Comparison of ENCODE assay signal across 8 cellular contexts in the genomic region with DNA sequence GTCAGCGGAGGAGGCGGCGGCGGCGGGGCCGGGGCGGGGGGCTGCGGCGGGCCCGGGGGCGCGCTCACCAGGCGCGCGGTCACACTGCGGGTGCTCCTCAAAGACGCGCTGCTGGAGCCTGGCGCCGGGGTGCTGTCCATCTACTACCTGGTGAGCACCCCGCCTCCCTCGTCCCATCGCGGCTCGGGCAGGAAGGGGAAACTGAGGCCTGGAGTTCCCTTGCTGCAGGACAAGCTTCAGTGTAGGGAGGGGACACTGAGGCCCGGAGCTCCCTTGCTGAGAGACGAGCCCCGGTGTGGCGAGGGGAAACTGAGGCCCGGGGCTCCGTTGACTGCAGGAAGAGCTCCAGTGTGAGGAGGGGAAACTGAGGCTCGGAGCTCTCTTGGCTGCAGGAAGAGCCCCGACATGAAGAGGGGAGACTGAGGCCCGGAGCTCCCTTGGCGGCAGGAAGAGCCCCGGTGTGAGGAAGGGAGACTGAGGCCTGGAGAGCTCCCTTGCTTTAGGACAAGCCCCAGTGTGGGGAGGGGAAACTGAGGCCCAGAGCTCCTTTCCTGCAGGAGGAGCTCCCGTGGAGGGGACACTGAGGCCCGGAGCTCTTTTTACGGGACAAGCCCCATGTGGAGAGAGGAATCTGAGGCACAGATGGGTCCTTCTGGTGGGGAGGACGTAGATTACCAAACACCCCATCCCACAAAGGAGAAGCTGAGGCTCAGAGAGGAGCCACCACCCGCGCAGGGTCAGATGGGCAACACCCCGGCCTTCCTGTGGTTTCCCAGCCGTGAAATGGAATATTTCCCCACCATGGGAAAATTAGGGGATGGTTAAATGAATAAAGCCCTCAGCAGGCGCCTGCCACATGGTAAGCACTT. TPM values are rescaled to one million over a fixed set of nuclear protein-coding genes. Genes with fewer than 3 reads are reported as not detected.
A peak's percentile ranks its signal among the peaks of the same experiment; 100 is the strongest.
DNase-seq lines count a peak whose midpoint lies in the region; ATAC-seq, FAIRE-seq and TF ChIP-seq lines count a peak whose summit lies in the region.

No MANE protein-coding gene starts in this region.

- H2BK5ac ChIP-seq in H1 (ENCODE audit: low read depth, low read length), result no peak overlapping the region

- no peak overlapping the region for H3K14ac ChIP-seq in H1 (ENCODE audit: insufficient read length)

- H4K8ac ChIP-seq in H1 (ENCODE audit: extremely low read depth, insufficient read depth, low read length), result no peak overlapping the region

- POLR2A ChIA-PET in CD8-positive, alpha-beta memory T cell (lab: Charles Lee), result interaction anchor here (1.0 to 2.0 kb wide), 8 partner anchors 8 to 128 kb away, joined by 3 to 12 read pairs (median 7); partner anchors contain the start of genes CHAF1A, HDGFL2 and YJU2
- POLR2A ChIA-PET in H1 (lab: Charles Lee; ENCODE audit: partially characterized antibody), result interaction anchor here (0.6 to 5.6 kb wide), 26 partner anchors 9 to 1484 kb away, joined by 3 to 72 read pairs (median 5); partner anchors contain the start of genes CHAF1A and YJU2

- H2AK5ac ChIP-seq in H1 (ENCODE audit: low read depth, low read length), result no peak overlapping the region

- H3K4me1 Mint-ChIP-seq in CD8-positive, alpha-beta memory T cell, result peaks cover 20 to 33% (median 26%) of the 10 kb centered on the region in 3 donors

- no peak overlapping the region for H3K4ac ChIP-seq in H1 (replicated peaks; ENCODE audit: insufficient read length, low read depth, low read length)

- H3K23me2 ChIP-seq in H1 (ENCODE audit: low read depth, low read length), result peaks cover 10% of the 10 kb centered on the region

- TF ChIP-seq CTCF in H1 (IDR thresholded peaks at IDR 0.05; ENCODE audit: control extremely low read depth in 1 of 3, insufficient read depth in 1 of 3, low read depth in 1 of 3, low read length in 3 of 3), result no peak
- no peak for TF ChIP-seq CTCF in neutrophil (IDR thresholded peaks at IDR 0.05)

- no peak for ATAC-seq in HG03378 (IDR thresholded peaks at IDR 0.05; ENCODE audit: unreplicated experiment)

- no peak overlapping the region for H2BK12ac ChIP-seq in H1 (ENCODE audit: low read depth, low read length)

- no peak overlapping the region for H3K23ac ChIP-seq in H1 (ENCODE audit: insufficient read length)

- no peaks in the 10 kb centered on the region for H3K9me3 Mint-ChIP-seq in CD8-positive, alpha-beta memory T cell

- TF ChIP-seq POLR2A in H1 (IDR thresholded peaks at IDR 0.05; ENCODE audit: control extremely low read depth in 1 of 2, low read depth in 2 of 2, low read length in 2 of 2), result no peak

- H3K18ac ChIP-seq in H1 (ENCODE audit: extremely low read depth, low read length), result no peak overlapping the region

- H3K56ac ChIP-seq in H1 (replicated peaks; ENCODE audit: insufficient read length, low read depth, low read length), result no peak overlapping the region

- no peak for TF ChIP-seq RAD21 in H1 (IDR thresholded peaks at IDR 0.05 in 1 of 2, conservative IDR thresholded peaks at IDR 0.05 in 1 of 2; ENCODE audit: low read depth in 2 of 2, low read length in 2 of 2)

- peak overlapping the region; percentile 20 for H3K27ac ChIP-seq in CD8-positive, alpha-beta memory T cell (ENCODE audit: low read depth, low read length)
- H3K27ac ChIP-seq in H1 (ENCODE audit: low read depth, low read length) (no peak overlapping the region), neutrophil (peak overlapping the region; percentile 92)

- WGBS in H1 (ENCODE audit: extremely low coverage in 1 of 2, insufficient coverage in 1 of 2, insufficient read length in 1 of 2, insufficient replicate concordance in 2 of 2, low coverage in 1 of 2, low lambda C conversion rate in 2 of 2, missing lambda C conversion rate in 1 of 2), 2 experiments, result 73% methylated on average over 18 of the region's 45 CpGs; no CpG with 5 or more reads in 1 of the 2 experiments

- H2BK15ac ChIP-seq in H1 (ENCODE audit: low read length), result no peak overlapping the region

- H3K27me3 Mint-ChIP-seq in CD8-positive, alpha-beta memory T cell, result peaks cover 0 to 3% of the 10 kb centered on the region in 2 donors

- peak overlapping the region; percentile 62 to 91 for H3K4me2 ChIP-seq in H1 (ENCODE audit: insufficient read depth in 1 of 2, low read depth in 2 of 2, low read length in 2 of 2)

- peak overlapping the region; percentile 15 for H4K5ac ChIP-seq in H1 (ENCODE audit: insufficient read length, low read depth, low read length)

- peaks cover 0 to 29% (median 3%) of the 10 kb centered on the region in 3 donors for H3K36me3 Mint-ChIP-seq in CD8-positive, alpha-beta memory T cell

- peak overlapping the region in 2 of 8 donors; percentile 7 to 26 for H3K27ac Mint-ChIP-seq in CD8-positive, alpha-beta memory T cell

- H3K36me3 ChIP-seq in CD8-positive, alpha-beta memory T cell (ENCODE audit: insufficient read depth, low read length), result no peaks in the 10 kb centered on the region
- H3K36me3 ChIP-seq in H1 (ENCODE audit: control insufficient read depth in 2 of 4, insufficient read depth in 4 of 4, low read length in 3 of 4) (peaks cover 0 to 12% (median 4%) of the 10 kb centered on the region in 4 experiments; a peak in 4 of 8 replicates), neutrophil (no peaks in the 10 kb centered on the region)

- DNase-seq in CD8-positive, alpha-beta memory T cell, result no peak
- DNase-seq in NCI-H69 (lab: John Stamatoyannopoulos, UW) (peak; percentile 69), H1 (ENCODE audit: low read depth in 1 of 2, low spot score in 2 of 2) (no peak), hypothalamus (lab: John Stamatoyannopoulos, UW) (no peak), NCI-H748 (lab: John Stamatoyannopoulos, UW; ENCODE audit: unreplicated experiment) (no peak), NCI-H524 treated with DMSO at 0.1 percent for 48 hours (lab: John Stamatoyannopoulos, UW) (no peak)

- no peak overlapping the region for H4K91ac ChIP-seq in H1 (replicated peaks; ENCODE audit: insufficient read length, low read length)

- no peak overlapping the region for H2BK20ac ChIP-seq in H1 (ENCODE audit: low read length)

- H2AFZ ChIP-seq in H1 (ENCODE audit: low read length), result no peak overlapping the region

- H3K4me3 ChIP-seq in CD8-positive, alpha-beta memory T cell (ENCODE audit: low read length), result peak overlapping the region; percentile 62
- H3K4me3 ChIP-seq in H1 (ENCODE audit: extremely low read depth in 1 of 4, insufficient read depth in 2 of 4, low read depth in 3 of 4, low read length in 4 of 4) (peak overlapping the region; percentile 40 to 92 (median 48)), neutrophil (ENCODE audit: low read depth in 1 of 2, low read length in 1 of 2) (peak overlapping the region; percentile 93 to 96)

- no peak for FAIRE-seq in H1 (lab: Jason Lieb, UNC)

- peak overlapping the region; percentile 69 to 96 (median 82) for H3K4me3 Mint-ChIP-seq in CD8-positive, alpha-beta memory T cell

- no peaks in the 10 kb centered on the region for H3K79me1 ChIP-seq in H1 (ENCODE audit: low read depth, low read length)

- CTCF ChIA-PET in CD8-positive, alpha-beta memory T cell (lab: Charles Lee), result interaction anchor here (2.0 to 3.5 kb wide), 4 partner anchors 9 to 77 kb away, joined by 10 to 30 read pairs (median 16); partner anchors contain the start of genes CHAF1A and SH3GL1
- CTCF ChIA-PET in H1 (lab: Charles Lee; ENCODE audit: partially characterized antibody), result interaction anchor here (0.5 to 20.4 kb wide), 10 partner anchors 9 to 193 kb away, joined by 3 to 311 read pairs (median 3); partner anchors contain the start of gene SHD

- no peaks in the 10 kb centered on the region for H3K9me3 ChIP-seq in CD8-positive, alpha-beta memory T cell (ENCODE audit: low read length)
- H3K9me3 ChIP-seq in H1 (ENCODE audit: insufficient read depth in 2 of 2, low read depth in 1 of 2, low read length in 1 of 2) (no peaks in the 10 kb centered on the region), neutrophil (no peaks in the 10 kb centered on the region)

- TF ChIP-seq EP300 in H1 (IDR thresholded peaks at IDR 0.05; ENCODE audit: borderline replicate concordance in 1 of 2, low read depth in 2 of 2, low read length in 2 of 2), result no peak

- H3K79me2 ChIP-seq in H1 (ENCODE audit: control insufficient read depth in 1 of 2, insufficient read depth in 2 of 2, low read length in 2 of 2), result peaks cover 0 to 5% of the 10 kb centered on the region in 2 experiments; a peak in 1 of 4 replicates

- H3K27me3 ChIP-seq in CD8-positive, alpha-beta memory T cell (ENCODE audit: insufficient read depth, low read length, poor library complexity, severe bottlenecking), result no peaks in the 10 kb centered on the region
- H3K27me3 ChIP-seq in H1 (replicated peaks in 1 of 4; ENCODE audit: control insufficient read depth in 3 of 4, extremely low read depth in 1 of 4, insufficient read depth in 3 of 4, low read length in 3 of 4) (no peaks in the 10 kb centered on the region), neutrophil (no peaks in the 10 kb centered on the region)

- no peak overlapping the region; a peak in 1 of 7 replicates for H3K9ac ChIP-seq in H1 (replicated peaks in 1 of 4; ENCODE audit: extremely low read depth in 1 of 4, low read depth in 3 of 4, low read length in 3 of 4)

- no peak overlapping the region for H2BK120ac ChIP-seq in H1 (replicated peaks; ENCODE audit: low read depth, low read length)

- peaks cover 0 to 5% of the 10 kb centered on the region in 2 experiments for H4K20me1 ChIP-seq in H1 (replicated peaks in 1 of 2; ENCODE audit: control insufficient read depth in 1 of 2, insufficient read depth in 2 of 2, low read length in 2 of 2)

- H3K4me1 ChIP-seq in CD8-positive, alpha-beta memory T cell (ENCODE audit: insufficient read depth, low read length), result peaks cover 17% of the 10 kb centered on the region
- H3K4me1 ChIP-seq in H1 (replicated peaks in 1 of 4; ENCODE audit: control insufficient read depth in 3 of 4, insufficient read depth in 4 of 4, low read length in 3 of 4) (peaks cover 0 to 13% (median 4%) of the 10 kb centered on the region in 4 experiments; a peak in 5 of 7 replicates), neutrophil (ENCODE audit: control insufficient read depth in 1 of 2, insufficient read depth in 1 of 2, low read depth in 1 of 2, low read length in 1 of 2) (peaks cover 19 to 20% of the 10 kb centered on the region in 2 experiments)

RNA-seq across cellular contexts. Expression of gene MPND, which starts 0.7 kb away (rescaled TPM):
- 10 to 100 TPM; 17.0 to 18.3 TPM for total RNA-seq in CD8-positive, alpha-beta memory T cell
- 8.4 TPM for polyA plus RNA-seq in CD8-positive, alpha-beta memory T cell
- 24.2 and 27.7 TPM in 2 replicates for total RNA-seq in H1 (2021; fragmentation: NEBNext Ultra II Directional; extraction: Animal tissue kit (Norgen Biotek cat#: 25700))
- 22.9 and 31.6 TPM in 2 replicates for polyA plus RNA-seq in H1 (2011; rRNA removed)
- 25.7 TPM for polyA plus RNA-seq in H1 (2011; cell fraction: cytosol; rRNA removed)
- polyA plus RNA-seq in H1 (2011; cell fraction: nucleus; rRNA removed), result 32.1 TPM
- polyA plus RNA-seq in H1 (2012, experiment 1 of 2), result 15.1 to 38.3 TPM (median 35.6 TPM) in 4 replicates
- 21.6 TPM for polyA plus RNA-seq in H1 (2012, experiment 2 of 2)
- 15.0 TPM for polyA plus RNA-seq in H1 (2013, experiment 1 of 2)
- polyA plus RNA-seq in H1 (2013, experiment 2 of 2), result 12.4 TPM
- polyA minus RNA-seq in H1 (2011; rRNA and poly(A)+ RNA removed), result 10.8 and 12.6 TPM in 2 replicates
- 13.0 TPM for polyA minus RNA-seq in H1 (2011; cell fraction: cytosol; rRNA and poly(A)+ RNA removed)
- polyA minus RNA-seq in H1 (2011; cell fraction: nucleus; rRNA and poly(A)+ RNA removed), result 15.3 TPM

RNA-seq across cellular contexts. Expression of gene STAP2, which starts 5.5 kb away (rescaled TPM):
- 1 to 10 TPM; 3.9 to 6.1 TPM for total RNA-seq in CD8-positive, alpha-beta memory T cell
- 1.8 TPM for polyA plus RNA-seq in CD8-positive, alpha-beta memory T cell
- total RNA-seq in H1 (2021; fragmentation: NEBNext Ultra II Directional; extraction: Animal tissue kit (Norgen Biotek cat#: 25700)), result 15.3 and 18.1 TPM in 2 replicates
- polyA plus RNA-seq in H1 (2011; rRNA removed), result 33.6 and 37.3 TPM in 2 replicates
- polyA plus RNA-seq in H1 (2011; cell fraction: cytosol; rRNA removed), result 39.4 TPM
- polyA plus RNA-seq in H1 (2011; cell fraction: nucleus; rRNA removed), result 33.5 TPM
- polyA plus RNA-seq in H1 (2012, experiment 1 of 2), result 21.5 to 32.2 TPM (median 25.1 TPM) in 4 replicates
- polyA plus RNA-seq in H1 (2012, experiment 2 of 2), result 30.2 TPM
- polyA plus RNA-seq in H1 (2013, experiment 1 of 2), result 18.5 TPM
- polyA plus RNA-seq in H1 (2013, experiment 2 of 2), result 19.0 TPM
- 11.4 and 11.9 TPM in 2 replicates for polyA minus RNA-seq in H1 (2011; rRNA and poly(A)+ RNA removed)
- 12.0 TPM for polyA minus RNA-seq in H1 (2011; cell fraction: cytosol; rRNA and poly(A)+ RNA removed)
- 8.0 TPM for polyA minus RNA-seq in H1 (2011; cell fraction: nucleus; rRNA and poly(A)+ RNA removed)

RNA-seq across cellular contexts. Expression of gene FSD1, which starts 39.7 kb away (rescaled TPM):
- total RNA-seq in CD8-positive, alpha-beta memory T cell, result 10 to 100 TPM; 10.9 to 13.9 TPM
- polyA plus RNA-seq in CD8-positive, alpha-beta memory T cell, result 3.1 TPM
- 54.8 and 58.8 TPM in 2 replicates for total RNA-seq in H1 (2021; fragmentation: NEBNext Ultra II Directional; extraction: Animal tissue kit (Norgen Biotek cat#: 25700))
- 181 and 194 TPM in 2 replicates for polyA plus RNA-seq in H1 (2011; rRNA removed)
- 135 TPM for polyA plus RNA-seq in H1 (2011; cell fraction: cytosol; rRNA removed)
- 150 TPM for polyA plus RNA-seq in H1 (2011; cell fraction: nucleus; rRNA removed)
- 50.5 to 86.8 TPM (median 84.0 TPM) in 4 replicates for polyA plus RNA-seq in H1 (2012, experiment 1 of 2)
- 95.6 TPM for polyA plus RNA-seq in H1 (2012, experiment 2 of 2)
- 46.1 TPM for polyA plus RNA-seq in H1 (2013, experiment 1 of 2)
- 42.6 TPM for polyA plus RNA-seq in H1 (2013, experiment 2 of 2)
- polyA minus RNA-seq in H1 (2011; rRNA and poly(A)+ RNA removed), result 26.0 and 38.0 TPM in 2 replicates
- polyA minus RNA-seq in H1 (2011; cell fraction: cytosol; rRNA and poly(A)+ RNA removed), result 40.8 TPM
- polyA minus RNA-seq in H1 (2011; cell fraction: nucleus; rRNA and poly(A)+ RNA removed), result 25.0 TPM

RNA-seq across cellular contexts. Expression of gene TMIGD2, which starts 41.9 kb away (rescaled TPM):
- 1 to 10 TPM; 5.9 to 7.0 TPM for total RNA-seq in CD8-positive, alpha-beta memory T cell
- polyA plus RNA-seq in CD8-positive, alpha-beta memory T cell, result 40.5 TPM
- 0.38 and 0.41 TPM in 2 replicates for total RNA-seq in H1 (2021; fragmentation: NEBNext Ultra II Directional; extraction: Animal tissue kit (Norgen Biotek cat#: 25700))
- 0.39 and 0.58 TPM in 2 replicates for polyA plus RNA-seq in H1 (2011; rRNA removed)
- 0.40 TPM for polyA plus RNA-seq in H1 (2011; cell fraction: cytosol; rRNA removed)
- 0.17 TPM for polyA plus RNA-seq in H1 (2011; cell fraction: nucleus; rRNA removed)
- 0.19 to 0.50 TPM (median 0.50 TPM) in 3 of 4 replicates, not detected in the other for polyA plus RNA-seq in H1 (2012, experiment 1 of 2)
- 0.55 TPM for polyA plus RNA-seq in H1 (2012, experiment 2 of 2)
- polyA plus RNA-seq in H1 (2013, experiment 1 of 2), result 1.1 TPM
- 1.1 TPM for polyA plus RNA-seq in H1 (2013, experiment 2 of 2)
- polyA minus RNA-seq in H1 (2011; rRNA and poly(A)+ RNA removed), result not detected in 2 replicates
- polyA minus RNA-seq in H1 (2011; cell fraction: cytosol; rRNA and poly(A)+ RNA removed), result not detected
- polyA minus RNA-seq in H1 (2011; cell fraction: nucleus; rRNA and poly(A)+ RNA removed), result not detected

RNA-seq across cellular contexts. Expression of gene SH3GL1, which starts 56.3 kb away (rescaled TPM):
- total RNA-seq in CD8-positive, alpha-beta memory T cell, result 10 to 100 TPM; 39.8 to 41.2 TPM
- polyA plus RNA-seq in CD8-positive, alpha-beta memory T cell, result 24.7 TPM
- 102 TPM in 2 replicates for total RNA-seq in H1 (2021; fragmentation: NEBNext Ultra II Directional; extraction: Animal tissue kit (Norgen Biotek cat#: 25700))
- 81.5 and 120 TPM in 2 replicates for polyA plus RNA-seq in H1 (2011; rRNA removed)
- polyA plus RNA-seq in H1 (2011; cell fraction: cytosol; rRNA removed), result 72.0 TPM
- polyA plus RNA-seq in H1 (2011; cell fraction: nucleus; rRNA removed), result 90.4 TPM
- polyA plus RNA-seq in H1 (2012, experiment 1 of 2), result 57.4 to 81.4 TPM (median 79.5 TPM) in 4 replicates
- 84.4 TPM for polyA plus RNA-seq in H1 (2012, experiment 2 of 2)
- 86.5 TPM for polyA plus RNA-seq in H1 (2013, experiment 1 of 2)
- polyA plus RNA-seq in H1 (2013, experiment 2 of 2), result 87.7 TPM
- polyA minus RNA-seq in H1 (2011; rRNA and poly(A)+ RNA removed), result 18.0 and 18.8 TPM in 2 replicates
- polyA minus RNA-seq in H1 (2011; cell fraction: cytosol; rRNA and poly(A)+ RNA removed), result 40.1 TPM
- polyA minus RNA-seq in H1 (2011; cell fraction: nucleus; rRNA and poly(A)+ RNA removed), result 27.2 TPM
